In genomic region chr7:953547-954327, GRCh38 we compare ENCODE assay signal across 8 cellular contexts.
DNase-seq lines count a peak whose midpoint lies in the region.

No MANE protein-coding gene starts in this region.

- WGBS in iPS DF 6.9 (ENCODE audit: insufficient coverage, insufficient read length) = no CpG with 5 or more reads among the region's 78 CpGs

- H3K9me3 ChIP-seq in iPS DF 6.9 (ENCODE audit: control insufficient read depth, insufficient read depth, low read length) = no peaks in the 10 kb centered on the region

- H3K36me3 ChIP-seq in iPS DF 6.9 (ENCODE audit: control insufficient read depth, insufficient read depth, low read length) = no peaks in the 10 kb centered on the region

- peak overlapping the region; percentile 26; the same call in 1 of the 2 replicates for H3K4me3 ChIP-seq in iPS DF 6.9 (ENCODE audit: low read length)

- H3K27me3 ChIP-seq in iPS DF 6.9 (ENCODE audit: control insufficient read depth, insufficient read depth, low read length) = peaks cover 2% of the 10 kb centered on the region; the same call in 1 of the 2 replicates

- DNase-seq in stimulated activated CD4-positive, alpha-beta T cell treated with anti-CD3 and anti-CD28 coated beads, Interleukin-15, amount 100 ng/mL, for 24 hours = peak; percentile 36
- DNase-seq in stimulated activated CD4-positive, alpha-beta T cell treated with anti-CD3 and anti-CD28 coated beads, Interleukin-2, amount 100 ng/mL, for 48 hours = no peak
- peak; percentile 86 for DNase-seq in HuH-7 (ENCODE audit: low spot score)
- peak in 49 of 58 donors; percentile 19 to 83 (median 64) for DNase-seq in anterior cingulate cortex (lab: John Stamatoyannopoulos, UW)
- no peak for DNase-seq in iPS DF 6.9 (ENCODE audit: low read depth, low spot score)
- DNase-seq in putamen (ENCODE audit: low spot score) = peak; percentile 82
- no peak for DNase-seq in D341Med (ENCODE audit: low spot score)
- no peak for DNase-seq in T-helper 9 cell

- peaks cover 10% of the 10 kb centered on the region for H3K4me1 ChIP-seq in iPS DF 6.9 (ENCODE audit: control insufficient read depth, insufficient read depth, low read length)

- H3K27ac ChIP-seq in iPS DF 6.9 (ENCODE audit: low read length) = no peak overlapping the region

Comparison
In these comparisons a context has a peak if more than half of its experiments do, and no peak if none do; other contexts are left out.
1. DNase-seq: peak in stimulated activated CD4-positive, alpha-beta T cell treated with anti-CD3 and anti-CD28 coated beads, Interleukin-15, amount 100 ng/mL, for 24 hours (single experiment), HuH-7 (single experiment), anterior cingulate cortex (49 of 58) and putamen (single experiment); none in stimulated activated CD4-positive, alpha-beta T cell treated with anti-CD3 and anti-CD28 coated beads, Interleukin-2, amount 100 ng/mL, for 48 hours (0 of 2), iPS DF 6.9 (single experiment), D341Med (single experiment) and T-helper 9 cell (single experiment).